1 cellular context compared by ENCODE assay signal in genomic region chr2:101442667-101443061, GRCh38.
TF ChIP-seq lines count a peak whose summit lies in the region.

No MANE protein-coding gene starts in this region.

TF ChIP-seq in HepG2, 621 proteins besides CTCF, POLR2A, EP300 and RAD21 (continued from another document and continues in another):
- TF ChIP-seq ZBTB26 (CRISPR knock-in tag; IDR thresholded peaks at IDR 0.05; ENCODE audit: borderline replicate concordance) (no peak), ZNF563 (CRISPR knock-in tag; IDR thresholded peaks at IDR 0.05) (no peak), LCORL (IDR thresholded peaks at IDR 0.05) (no peak), LCORL (CRISPR knock-in tag; IDR thresholded peaks at IDR 0.05) (no peak), ZNF430 (CRISPR knock-in tag; IDR thresholded peaks at IDR 0.05) (no peak), ETS1 (CRISPR knock-in tag; IDR thresholded peaks at IDR 0.05) (no peak), RBAK (CRISPR knock-in tag; IDR thresholded peaks at IDR 0.05) (peak; percentile 83; the same call in 1 of the 2 replicates), ONECUT2 (CRISPR knock-in tag; IDR thresholded peaks at IDR 0.05) (no peak), ZNF234 (CRISPR knock-in tag; conservative IDR thresholded peaks at IDR 0.05) (no peak), ATF7 (IDR thresholded peaks at IDR 0.05) (no peak), ATF7 (CRISPR knock-in tag; IDR thresholded peaks at IDR 0.05) (no peak), YY1 (IDR thresholded peaks at IDR 0.05; ENCODE audit: insufficient read depth, insufficient replicate concordance, low read depth, low read length) (no peak), SMAD3 (CRISPR knock-in tag; IDR thresholded peaks at IDR 0.05) (no peak), RELA (CRISPR knock-in tag; IDR thresholded peaks at IDR 0.05) (no peak), TAF15 (IDR thresholded peaks at IDR 0.05; ENCODE audit: low read depth, low read length, poor library complexity, severe bottlenecking) (no peak), SALL1 (CRISPR knock-in tag; IDR thresholded peaks at IDR 0.05) (0 out of 2 replicates have a peak, but pooled peaks have one; percentile 10), ZNF724P (CRISPR knock-in tag; IDR thresholded peaks at IDR 0.05; ENCODE audit: borderline replicate concordance) (no peak), NR0B2 (CRISPR knock-in tag; IDR thresholded peaks at IDR 0.05) (no peak), HOXA3 (CRISPR knock-in tag; IDR thresholded peaks at IDR 0.05) (peak; percentile 15; the same call in 1 of the 2 replicates), GLI4 (CRISPR knock-in tag; IDR thresholded peaks at IDR 0.05; ENCODE audit: borderline replicate concordance) (no peak), NFKB2 (CRISPR knock-in tag; IDR thresholded peaks at IDR 0.05; ENCODE audit: borderline replicate concordance) (no peak), HDAC1 (CRISPR knock-in tag; IDR thresholded peaks at IDR 0.05) (no peak), ZNF138 (CRISPR knock-in tag; IDR thresholded peaks at IDR 0.05; ENCODE audit: low read depth) (no peak), ZNF414 (CRISPR knock-in tag; IDR thresholded peaks at IDR 0.05) (no peak), ZNF557 (CRISPR knock-in tag; IDR thresholded peaks at IDR 0.05) (no peak), KLF6 (CRISPR knock-in tag; IDR thresholded peaks at IDR 0.05) (no peak), BORCS8-MEF2B (CRISPR knock-in tag; IDR thresholded peaks at IDR 0.05) (0 out of 2 replicates have a peak, but pooled peaks have one; percentile 25), RNF2 (conservative IDR thresholded peaks at IDR 0.05; ENCODE audit: low read depth) (no peak), TIGD3 (CRISPR knock-in tag; IDR thresholded peaks at IDR 0.05; ENCODE audit: borderline replicate concordance) (no peak), ZNF292 (CRISPR knock-in tag; IDR thresholded peaks at IDR 0.05; ENCODE audit: borderline replicate concordance, low read depth) (no peak), STAG1 (CRISPR knock-in tag; IDR thresholded peaks at IDR 0.05) (peak; percentile 82), U2AF1 (optimal IDR thresholded peaks at IDR 0.05; ENCODE audit: low read depth, low read length) (no peak), ZNF549 (CRISPR knock-in tag; IDR thresholded peaks at IDR 0.05) (no peak), ZNF496 (CRISPR knock-in tag; IDR thresholded peaks at IDR 0.05; ENCODE audit: insufficient replicate concordance) (no peak), SOX13 (IDR thresholded peaks at IDR 0.05) (no peak), SOX13 (CRISPR knock-in tag; conservative IDR thresholded peaks at IDR 0.05 in 1 of 2, IDR thresholded peaks at IDR 0.05 in 1 of 2) (peak in 1 of 2 experiments; percentile 23; a peak in 1 of 4 replicates), KAT2B (IDR thresholded peaks at IDR 0.05; ENCODE audit: borderline replicate concordance, low read depth, low read length) (no peak), ZNF17 (CRISPR knock-in tag; IDR thresholded peaks at IDR 0.05) (no peak), MEIS1 (CRISPR knock-in tag; IDR thresholded peaks at IDR 0.05; ENCODE audit: borderline replicate concordance) (no peak), ZNF282 (IDR thresholded peaks at IDR 0.05; ENCODE audit: partially characterized antibody) (no peak), FOXK1 (CRISPR knock-in tag; IDR thresholded peaks at IDR 0.05; ENCODE audit: borderline replicate concordance, low read depth) (no peak), ARID5B (CRISPR knock-in tag; IDR thresholded peaks at IDR 0.05) (0 out of 2 replicates have a peak, but pooled peaks have one; percentile 25), TCF7 (IDR thresholded peaks at IDR 0.05; ENCODE audit: low read depth) (no peak), NCOR1 (IDR thresholded peaks at IDR 0.05; ENCODE audit: borderline replicate concordance, low read length) (no peak), HOXA7 (CRISPR knock-in tag; IDR thresholded peaks at IDR 0.05) (no peak), ZNF710 (CRISPR knock-in tag; IDR thresholded peaks at IDR 0.05; ENCODE audit: borderline replicate concordance) (no peak), ZFP91 (CRISPR knock-in tag; IDR thresholded peaks at IDR 0.05; ENCODE audit: borderline replicate concordance) (no peak), MXD1 (CRISPR knock-in tag; IDR thresholded peaks at IDR 0.05) (no peak), ZFP1 (CRISPR knock-in tag; IDR thresholded peaks at IDR 0.05) (no peak)
- TF ChIP-seq, protein P1, sequence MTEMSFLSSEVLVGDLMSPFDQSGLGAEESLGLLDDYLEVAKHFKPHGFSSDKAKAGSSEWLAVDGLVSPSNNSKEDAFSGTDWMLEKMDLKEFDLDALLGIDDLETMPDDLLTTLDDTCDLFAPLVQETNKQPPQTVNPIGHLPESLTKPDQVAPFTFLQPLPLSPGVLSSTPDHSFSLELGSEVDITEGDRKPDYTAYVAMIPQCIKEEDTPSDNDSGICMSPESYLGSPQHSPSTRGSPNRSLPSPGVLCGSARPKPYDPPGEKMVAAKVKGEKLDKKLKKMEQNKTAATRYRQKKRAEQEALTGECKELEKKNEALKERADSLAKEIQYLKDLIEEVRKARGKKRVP (CRISPR knock-in tag; IDR thresholded peaks at IDR 0.05) = no peak
- TF ChIP-seq, protein P2, sequence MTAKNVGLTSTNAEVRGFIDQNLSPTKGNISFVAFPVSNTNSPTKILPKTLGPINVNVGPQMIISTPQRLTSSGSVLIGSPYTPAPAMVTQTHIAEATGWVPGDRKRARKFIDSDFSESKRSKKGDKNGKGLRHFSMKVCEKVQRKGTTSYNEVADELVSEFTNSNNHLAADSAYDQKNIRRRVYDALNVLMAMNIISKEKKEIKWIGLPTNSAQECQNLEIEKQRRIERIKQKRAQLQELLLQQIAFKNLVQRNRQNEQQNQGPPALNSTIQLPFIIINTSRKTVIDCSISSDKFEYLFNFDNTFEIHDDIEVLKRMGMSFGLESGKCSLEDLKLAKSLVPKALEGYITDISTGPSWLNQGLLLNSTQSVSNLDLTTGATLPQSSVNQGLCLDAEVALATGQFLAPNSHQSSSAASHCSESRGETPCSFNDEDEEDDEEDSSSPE (CRISPR knock-in tag; IDR thresholded peaks at IDR 0.05) = no peak
- TF ChIP-seq, protein P3, sequence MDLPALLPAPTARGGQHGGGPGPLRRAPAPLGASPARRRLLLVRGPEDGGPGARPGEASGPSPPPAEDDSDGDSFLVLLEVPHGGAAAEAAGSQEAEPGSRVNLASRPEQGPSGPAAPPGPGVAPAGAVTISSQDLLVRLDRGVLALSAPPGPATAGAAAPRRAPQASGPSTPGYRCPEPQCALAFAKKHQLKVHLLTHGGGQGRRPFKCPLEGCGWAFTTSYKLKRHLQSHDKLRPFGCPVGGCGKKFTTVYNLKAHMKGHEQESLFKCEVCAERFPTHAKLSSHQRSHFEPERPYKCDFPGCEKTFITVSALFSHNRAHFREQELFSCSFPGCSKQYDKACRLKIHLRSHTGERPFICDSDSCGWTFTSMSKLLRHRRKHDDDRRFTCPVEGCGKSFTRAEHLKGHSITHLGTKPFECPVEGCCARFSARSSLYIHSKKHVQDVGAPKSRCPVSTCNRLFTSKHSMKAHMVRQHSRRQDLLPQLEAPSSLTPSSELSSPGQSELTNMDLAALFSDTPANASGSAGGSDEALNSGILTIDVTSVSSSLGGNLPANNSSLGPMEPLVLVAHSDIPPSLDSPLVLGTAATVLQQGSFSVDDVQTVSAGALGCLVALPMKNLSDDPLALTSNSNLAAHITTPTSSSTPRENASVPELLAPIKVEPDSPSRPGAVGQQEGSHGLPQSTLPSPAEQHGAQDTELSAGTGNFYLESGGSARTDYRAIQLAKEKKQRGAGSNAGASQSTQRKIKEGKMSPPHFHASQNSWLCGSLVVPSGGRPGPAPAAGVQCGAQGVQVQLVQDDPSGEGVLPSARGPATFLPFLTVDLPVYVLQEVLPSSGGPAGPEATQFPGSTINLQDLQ (CRISPR knock-in tag; IDR thresholded peaks at IDR 0.05) = no peak
